1 cellular context compared by ENCODE assay signal in genomic region chr22:27784099-27784446, GRCh38.
TF ChIP-seq lines count a peak whose summit lies in the region.

No MANE protein-coding gene starts in this region.

TF ChIP-seq in WTC11, 78 proteins besides CTCF, POLR2A, EP300 and RAD21 (continued from another document):
- TF ChIP-seq, protein P1, sequence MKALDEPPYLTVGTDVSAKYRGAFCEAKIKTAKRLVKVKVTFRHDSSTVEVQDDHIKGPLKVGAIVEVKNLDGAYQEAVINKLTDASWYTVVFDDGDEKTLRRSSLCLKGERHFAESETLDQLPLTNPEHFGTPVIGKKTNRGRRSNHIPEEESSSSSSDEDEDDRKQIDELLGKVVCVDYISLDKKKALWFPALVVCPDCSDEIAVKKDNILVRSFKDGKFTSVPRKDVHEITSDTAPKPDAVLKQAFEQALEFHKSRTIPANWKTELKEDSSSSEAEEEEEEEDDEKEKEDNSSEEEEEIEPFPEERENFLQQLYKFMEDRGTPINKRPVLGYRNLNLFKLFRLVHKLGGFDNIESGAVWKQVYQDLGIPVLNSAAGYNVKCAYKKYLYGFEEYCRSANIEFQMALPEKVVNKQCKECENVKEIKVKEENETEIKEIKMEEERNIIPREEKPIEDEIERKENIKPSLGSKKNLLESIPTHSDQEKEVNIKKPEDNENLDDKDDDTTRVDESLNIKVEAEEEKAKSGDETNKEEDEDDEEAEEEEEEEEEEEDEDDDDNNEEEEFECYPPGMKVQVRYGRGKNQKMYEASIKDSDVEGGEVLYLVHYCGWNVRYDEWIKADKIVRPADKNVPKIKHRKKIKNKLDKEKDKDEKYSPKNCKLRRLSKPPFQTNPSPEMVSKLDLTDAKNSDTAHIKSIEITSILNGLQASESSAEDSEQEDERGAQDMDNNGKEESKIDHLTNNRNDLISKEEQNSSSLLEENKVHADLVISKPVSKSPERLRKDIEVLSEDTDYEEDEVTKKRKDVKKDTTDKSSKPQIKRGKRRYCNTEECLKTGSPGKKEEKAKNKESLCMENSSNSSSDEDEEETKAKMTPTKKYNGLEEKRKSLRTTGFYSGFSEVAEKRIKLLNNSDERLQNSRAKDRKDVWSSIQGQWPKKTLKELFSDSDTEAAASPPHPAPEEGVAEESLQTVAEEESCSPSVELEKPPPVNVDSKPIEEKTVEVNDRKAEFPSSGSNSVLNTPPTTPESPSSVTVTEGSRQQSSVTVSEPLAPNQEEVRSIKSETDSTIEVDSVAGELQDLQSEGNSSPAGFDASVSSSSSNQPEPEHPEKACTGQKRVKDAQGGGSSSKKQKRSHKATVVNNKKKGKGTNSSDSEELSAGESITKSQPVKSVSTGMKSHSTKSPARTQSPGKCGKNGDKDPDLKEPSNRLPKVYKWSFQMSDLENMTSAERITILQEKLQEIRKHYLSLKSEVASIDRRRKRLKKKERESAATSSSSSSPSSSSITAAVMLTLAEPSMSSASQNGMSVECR (CRISPR knock-in tag; IDR thresholded peaks at IDR 0.05; ENCODE audit: borderline replicate concordance), result no peak
- TF ChIP-seq, protein P2, sequence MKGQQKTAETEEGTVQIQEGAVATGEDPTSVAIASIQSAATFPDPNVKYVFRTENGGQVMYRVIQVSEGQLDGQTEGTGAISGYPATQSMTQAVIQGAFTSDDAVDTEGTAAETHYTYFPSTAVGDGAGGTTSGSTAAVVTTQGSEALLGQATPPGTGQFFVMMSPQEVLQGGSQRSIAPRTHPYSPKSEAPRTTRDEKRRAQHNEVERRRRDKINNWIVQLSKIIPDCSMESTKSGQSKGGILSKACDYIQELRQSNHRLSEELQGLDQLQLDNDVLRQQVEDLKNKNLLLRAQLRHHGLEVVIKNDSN (CRISPR knock-in tag; IDR thresholded peaks at IDR 0.05), result no peak
- TF ChIP-seq MYBL2 (CRISPR knock-in tag; IDR thresholded peaks at IDR 0.05) (no peak), FOXP1 (CRISPR knock-in tag; IDR thresholded peaks at IDR 0.05; ENCODE audit: borderline replicate concordance) (no peak)
